33 cellular contexts compared by ENCODE assay signal in genomic region chr9:69299316-69299715, GRCh38. TPM values are rescaled to one million over a fixed set of nuclear protein-coding genes. Genes with fewer than 3 reads are reported as not detected.
"Had no signal": no experiment of that assay in that cellular context is flagged by ENCODE, and none has a peak within 500 bp of the region (broad histone marks: within the 10 kb centered on the region; RNA-seq: fewer than 3 reads in every experiment).

No MANE protein-coding gene starts in this region.

- H3K27me3 ChIP-seq: ascending aorta had no signal

- DNase-seq: activated CD4-positive, alpha-beta T cell treated with anti-CD3 and anti-CD28 coated beads for 36 hours; activated CD4-positive, alpha-beta T cell treated with anti-CD3 and anti-CD28 coated beads, Interleukin-2, amount 10 ng/mL, durations not matched to agents 7 days and 5 days; activated CD4-positive, alpha-beta T cell treated with anti-CD3 and anti-CD28 coated beads, Interleukin-2, amount 50 U/mL, for 48 hours; activated CD8-positive, alpha-beta T cell treated with anti-CD3 and anti-CD28 coated beads, Interleukin-2, amount 10 ng/mL, durations not matched to agents 7 days and 5 days; activated gamma-delta T cell; activated naive CD4-positive, alpha-beta T cell treated with Interleukin-2 at 50 U/mL for 16 hours; activated naive CD8-positive, alpha-beta T cell treated with anti-CD3 and anti-CD28 coated beads, Interleukin-2, amount 10 ng/mL, durations not matched to agents 7 days and 5 days; activated T-cell treated with anti-CD3 and anti-CD28 coated beads, Interleukin-2, amount 50 U/mL, for 24 hours; amygdala; NCI-H1092 treated with DMSO at 0.1 percent for 48 hours; NCI-H1417 treated with DMSO at 0.1 percent for 48 hours; NCI-H187 treated with DMSO at 0.1 percent for 48 hours; NCI-H2081 treated with DMSO at 0.1 percent for 48 hours; NCI-H226; NCI-H526; NCI-H748 treated with DMSO at 0.1 percent for 48 hours; NK-92 treated with Interleukin-12 subunit alpha and Interleukin-12 subunit beta, amount 100 ng/mL, for 24 hours; SHP77 treated with DMSO at 0.1 percent for 48 hours; SW 1271; T-helper 1 cell; T-helper 2 cell; T-helper 9 cell had no signal

- H3K9me3 ChIP-seq: ascending aorta, SJSA1 had no signal

- H3K4me1 ChIP-seq: ascending aorta, SJSA1 had no signal

- H3K27ac ChIP-seq: ascending aorta, coronary artery, KMS-11, SJSA1 had no signal

- H3K9ac ChIP-seq: KMS-11 had no signal

- H3K4me3 ChIP-seq: ascending aorta, coronary artery, SJSA1 had no signal

- H3K27me3 Mint-ChIP-seq: activated naive CD8-positive, alpha-beta T cell treated with anti-CD3 and anti-CD28 coated beads, Interleukin-2, amount 10 ng/mL, durations not matched to agents 7 days and 5 days had no signal

- H3K36me3 Mint-ChIP-seq: activated naive CD4-positive, alpha-beta T cell treated with anti-CD3 and anti-CD28 coated beads, Interleukin-2, amount 50 U/mL, for 24 hours; activated naive CD8-positive, alpha-beta T cell treated with anti-CD3 and anti-CD28 coated beads, Interleukin-2, amount 10 ng/mL, durations not matched to agents 7 days and 5 days; IgD-negative memory B cell; WTC11 had no signal

- H3K4me1 Mint-ChIP-seq: activated CD4-positive, alpha-beta T cell treated with anti-CD3 and anti-CD28 coated beads for 36 hours; activated CD4-positive, alpha-beta T cell treated with anti-CD3 and anti-CD28 coated beads, Interleukin-2, amount 10 ng/mL, durations not matched to agents 7 days and 5 days; activated naive CD4-positive, alpha-beta T cell treated with anti-CD3 and anti-CD28 coated beads, Interleukin-2, amount 50 U/mL, for 24 hours; activated naive CD8-positive, alpha-beta T cell treated with anti-CD3 and anti-CD28 coated beads, Interleukin-2, amount 10 ng/mL, durations not matched to agents 7 days and 5 days; IgD-negative memory B cell had no signal

- H3K27ac Mint-ChIP-seq: activated CD4-positive, alpha-beta T cell treated with anti-CD3 and anti-CD28 coated beads for 36 hours; activated CD4-positive, alpha-beta T cell treated with anti-CD3 and anti-CD28 coated beads, Interleukin-2, amount 10 ng/mL, durations not matched to agents 7 days and 5 days; activated CD8-positive, alpha-beta T cell treated with anti-CD3 and anti-CD28 coated beads, Interleukin-2, amount 10 ng/mL, durations not matched to agents 7 days and 5 days; activated naive CD4-positive, alpha-beta T cell treated with anti-CD3 and anti-CD28 coated beads, Interleukin-2, amount 50 U/mL, for 24 hours; activated naive CD8-positive, alpha-beta T cell treated with anti-CD3 and anti-CD28 coated beads, Interleukin-2, amount 10 ng/mL, durations not matched to agents 7 days and 5 days; activated T-cell treated with anti-CD3 and anti-CD28 coated beads, Interleukin-2, amount 50 U/mL, for 24 hours; activated T-helper 2 cell treated with anti-CD3 and anti-CD28 coated beads, Interferon-gamma antibody, Interleukin-2, Interleukin-4, amounts not matched to agents 10 μg/mL and 5 μg/mL and 100 μg/mL, durations not matched to agents 14 hours and 24 hours and 36 hours; IgD-negative memory B cell; WTC11 had no signal

- H3K9me3 Mint-ChIP-seq: activated CD4-positive, alpha-beta T cell treated with anti-CD3 and anti-CD28 coated beads, Interleukin-2, amount 10 ng/mL, durations not matched to agents 7 days and 5 days; activated naive CD4-positive, alpha-beta T cell treated with anti-CD3 and anti-CD28 coated beads, Interleukin-2, amount 50 U/mL, for 24 hours; activated naive CD8-positive, alpha-beta T cell treated with anti-CD3 and anti-CD28 coated beads, Interleukin-2, amount 10 ng/mL, durations not matched to agents 7 days and 5 days; activated T-cell treated with anti-CD3 and anti-CD28 coated beads, Interleukin-2, amount 50 U/mL, for 24 hours; activated T-helper 2 cell treated with anti-CD3 and anti-CD28 coated beads, Interferon-gamma antibody, Interleukin-2, Interleukin-4, amounts not matched to agents 10 μg/mL and 5 μg/mL and 100 μg/mL, durations not matched to agents 14 hours and 24 hours and 36 hours had no signal

- H3K36me3 ChIP-seq: ascending aorta, SJSA1 had no signal

- H3K4me3 Mint-ChIP-seq: activated CD4-positive, alpha-beta T cell treated with anti-CD3 and anti-CD28 coated beads for 36 hours; activated CD4-positive, alpha-beta T cell treated with anti-CD3 and anti-CD28 coated beads, Interleukin-2, amount 10 ng/mL, durations not matched to agents 7 days and 5 days; activated CD8-positive, alpha-beta T cell treated with anti-CD3 and anti-CD28 coated beads, Interleukin-2, amount 10 ng/mL, durations not matched to agents 7 days and 5 days; activated naive CD4-positive, alpha-beta T cell treated with anti-CD3 and anti-CD28 coated beads, Interleukin-2, amount 50 U/mL, for 24 hours; activated naive CD8-positive, alpha-beta T cell treated with anti-CD3 and anti-CD28 coated beads, Interleukin-2, amount 10 ng/mL, durations not matched to agents 7 days and 5 days; activated T-cell treated with anti-CD3 and anti-CD28 coated beads, Interleukin-2, amount 50 U/mL, for 24 hours; IgD-negative memory B cell; WTC11 had no signal

- H3K4me2 ChIP-seq: KMS-11 had no signal

- ATAC-seq: activated CD4-positive, alpha-beta T cell treated with anti-CD3 and anti-CD28 coated beads for 36 hours; activated CD4-positive, CD25-positive, alpha-beta regulatory T cell treated with anti-CD3 and anti-CD28 coated beads, Interleukin-2, amount 50 U/mL, for 24 hours; activated CD8-positive, alpha-beta T cell treated with anti-CD3 and anti-CD28 coated beads, Interleukin-2, amount 10 ng/mL, durations not matched to agents 7 days and 5 days; SK-N-SH treated with all-trans-retinoic acid at 6 μM for 48 hours; WTC11 had no signal

RNA-seq across cellular contexts. Expression of gene ENTREP1, which starts 25.7 kb away (rescaled TPM):
- total RNA-seq: activated CD4-positive, alpha-beta T cell treated with anti-CD3 and anti-CD28 coated beads for 36 hours; activated CD4-positive, alpha-beta T cell treated with anti-CD3 and anti-CD28 coated beads, Interleukin-2, amount 10 ng/mL, durations not matched to agents 7 days and 5 days; activated CD8-positive, alpha-beta T cell treated with anti-CD3 and anti-CD28 coated beads, Interleukin-2, amount 10 ng/mL, durations not matched to agents 7 days and 5 days; activated naive CD8-positive, alpha-beta T cell treated with anti-CD3 and anti-CD28 coated beads, Interleukin-2, amount 10 ng/mL, durations not matched to agents 7 days and 5 days; activated T-helper 2 cell treated with anti-CD3 and anti-CD28 coated beads, Interferon-gamma antibody, Interleukin-2, Interleukin-4, amounts not matched to agents 10 μg/mL and 5 μg/mL and 100 μg/mL, durations not matched to agents 14 hours and 24 hours and 36 hours; OCI-LY7; SJSA1 had no signal
- polyA plus RNA-seq: IgD-negative memory B cell had no signal
